ENCODE assay signal across 9 cellular contexts in genomic region chr14:36553650-36554260, GRCh38. TPM values are rescaled to one million over a fixed set of nuclear protein-coding genes. Genes with fewer than 3 reads are reported as not detected.
DNase-seq lines count a peak whose midpoint lies in the region; ATAC-seq and TF ChIP-seq lines count a peak whose summit lies in the region.
"Had no signal": no experiment of that assay in that cellular context is flagged by ENCODE, and none has a peak within 500 bp of the region (broad histone marks: within the 10 kb centered on the region; RNA-seq: fewer than 3 reads in every experiment).

No MANE protein-coding gene starts in this region.

- in situ Hi-C loops in brain microvascular endothelial cell (cut with HindIII; ENCODE audit: low pct_ligation_motif_present, low sequenced_read_pairs) = no loop called here

- no peaks in the 10 kb centered on the region for H3K4me1 Mint-ChIP-seq in activated T-helper 17 cell treated with anti-CD3 and anti-CD28 coated beads, Interleukin-2, amount 50 U/mL, for 72 hours

- peak; percentile 47 for DNase-seq in SIG-M5 treated with dmso at 0.1 percent for 504 hours (lab: John Stamatoyannopoulos, UW; ENCODE audit: unreplicated experiment)
- DNase-seq in SIG-M5 (lab: John Stamatoyannopoulos, UW) = no peak
- peak; percentile 48 for DNase-seq in NCI-H460 (ENCODE audit: extremely low read depth, low read depth)
- DNase-seq in brain microvascular endothelial cell = peak; percentile 25
- no peak for DNase-seq in left lobe of liver (ENCODE audit: low spot score)

- no peaks in the 10 kb centered on the region for H3K9me3 Mint-ChIP-seq in activated T-helper 17 cell treated with anti-CD3 and anti-CD28 coated beads, Interleukin-2, amount 50 U/mL, for 72 hours

- H3K36me3 ChIP-seq in brain microvascular endothelial cell (replicated peaks) = no peaks in the 10 kb centered on the region

- no peaks in the 10 kb centered on the region for H3K36me3 Mint-ChIP-seq in activated T-helper 17 cell treated with anti-CD3 and anti-CD28 coated beads, Interleukin-2, amount 50 U/mL, for 72 hours (ENCODE audit: low read depth)

- no peak overlapping the region for H3K27ac Mint-ChIP-seq in activated T-helper 17 cell treated with anti-CD3 and anti-CD28 coated beads, Interleukin-2, amount 50 U/mL, for 72 hours

- H3K27me3 Mint-ChIP-seq in activated T-helper 17 cell treated with anti-CD3 and anti-CD28 coated beads, Interleukin-2, amount 50 U/mL, for 72 hours = peaks cover 11% of the 10 kb centered on the region

- ATAC-seq in HG03439 (IDR thresholded peaks at IDR 0.05; ENCODE audit: unreplicated experiment) (peak; percentile 63), left lobe of liver (peak; percentile 89), GM18873 (IDR thresholded peaks at IDR 0.05; ENCODE audit: low FRiP score, unreplicated experiment) (no peak)
- ATAC-seq in activated T-helper 17 cell treated with anti-CD3 and anti-CD28 coated beads, Interleukin-2, amount 50 U/mL, for 72 hours (replicated peaks) = no peak

- peak; percentile 78 for TF ChIP-seq CTCF in brain microvascular endothelial cell (IDR thresholded peaks at IDR 0.05; ENCODE audit: low read depth, low read length, missing control alignments)

- no peak overlapping the region for H3K27ac ChIP-seq in brain microvascular endothelial cell

- H3K27me3 ChIP-seq in brain microvascular endothelial cell (replicated peaks) = no peaks in the 10 kb centered on the region

- no peak overlapping the region for H3K4me3 Mint-ChIP-seq in activated T-helper 17 cell treated with anti-CD3 and anti-CD28 coated beads, Interleukin-2, amount 50 U/mL, for 72 hours

- no peak overlapping the region for H3K4me3 ChIP-seq in brain microvascular endothelial cell (ENCODE audit: low read depth, low read length)

RNA-seq across cellular contexts. Expression of gene NKX2-8, which starts 28.7 kb away (rescaled TPM):
- 0.46 and 0.87 TPM in 2 replicates for total RNA-seq in NCI-H460 (2014; rRNA removed; shearing (Covaris generic))
- polyA plus RNA-seq in NCI-H460 (2014; cell fraction: nucleus; rRNA removed) = 2.5 TPM in 1 of 2 replicates, not detected in the other
- not detected for total RNA-seq in left lobe of liver
- total RNA-seq in activated T-helper 17 cell treated with anti-CD3 and anti-CD28 coated beads, Interleukin-2, amount 50 U/mL, for 72 hours = not detected
- polyA plus RNA-seq: adipose tissue had no signal

RNA-seq across cellular contexts. Expression of gene NKX2-1, which starts 33.7 kb away (rescaled TPM):
- total RNA-seq in NCI-H460 (2014; rRNA removed; shearing (Covaris generic)) = not detected in 2 replicates
- polyA plus RNA-seq in NCI-H460 (2014; cell fraction: nucleus; rRNA removed) = not detected in 2 replicates
- 0.10 TPM for total RNA-seq in left lobe of liver
- not detected for total RNA-seq in activated T-helper 17 cell treated with anti-CD3 and anti-CD28 coated beads, Interleukin-2, amount 50 U/mL, for 72 hours
- polyA plus RNA-seq: adipose tissue had no signal

Comparison
In these comparisons a context has a peak if more than half of its experiments do, and no peak if none do; other contexts are left out.
1. DNase-seq: peak in SIG-M5 treated with dmso at 0.1 percent for 504 hours (single experiment), NCI-H460 (single experiment) and brain microvascular endothelial cell (single experiment); none in SIG-M5 (single experiment) and left lobe of liver (single experiment).
2. ATAC-seq: peak in HG03439 (single experiment) and left lobe of liver (single experiment); none in activated T-helper 17 cell treated with anti-CD3 and anti-CD28 coated beads, Interleukin-2, amount 50 U/mL, for 72 hours (single experiment) and GM18873 (single experiment).